Comparison of ENCODE assay signal across 13 cellular contexts in the genomic region with DNA sequence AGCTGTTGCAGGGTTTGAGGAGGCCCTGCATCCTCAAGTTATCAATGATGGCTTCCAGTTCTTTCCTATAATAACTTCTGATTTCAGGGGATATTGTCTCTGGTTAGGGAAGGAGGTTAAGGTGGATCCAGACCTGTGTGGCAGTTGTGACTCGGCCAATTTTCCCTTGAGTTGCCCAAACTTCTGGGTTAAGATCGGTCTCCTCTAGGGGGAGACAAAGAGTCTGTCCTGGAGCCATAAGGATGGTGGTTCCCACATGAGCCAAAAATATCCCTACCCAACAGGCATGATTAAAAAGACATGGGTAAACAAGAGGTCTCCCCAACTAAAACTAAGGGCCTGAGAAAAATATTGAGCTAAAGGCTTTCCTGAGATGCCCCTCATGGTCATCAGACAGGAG.
A peak's percentile ranks its signal among the peaks of the same experiment; 100 is the strongest.
DNase-seq lines count a peak whose midpoint lies in the region; ATAC-seq, FAIRE-seq and TF ChIP-seq lines count a peak whose summit lies in the region.
"Had no signal": no experiment of that assay in that cellular context is flagged by ENCODE, and none has a peak within 500 bp of the region (broad histone marks: within the 10 kb centered on the region; RNA-seq: fewer than 3 reads in every experiment).

No MANE protein-coding gene starts in this region.

- no peaks in the 10 kb centered on the region for H3K9me3 ChIP-seq in HepG2 (ENCODE audit: low read length)
- no peaks in the 10 kb centered on the region for H3K9me3 ChIP-seq in right lobe of liver
- H3K9me3 ChIP-seq: suprapubic skin had no signal

- POLR2A ChIA-PET in HepG2 (lab: Yijun Ruan, JAX): no interaction called here

- H3K4me1 ChIP-seq in HepG2 (ENCODE audit: insufficient read depth, low read length): no peaks in the 10 kb centered on the region
- H3K4me1 ChIP-seq in right lobe of liver: no peaks in the 10 kb centered on the region
- H3K4me1 ChIP-seq: suprapubic skin had no signal

- no peak overlapping the region for H3K4me3 ChIP-seq in HepG2 (replicated peaks in 1 of 3; ENCODE audit: insufficient read depth in 1 of 3, low read depth in 2 of 3, low read length in 3 of 3)
- no peak overlapping the region for H3K4me3 ChIP-seq in right lobe of liver
- H3K4me3 ChIP-seq: suprapubic skin had no signal

- DNase-seq in HepG2 (ENCODE audit: low spot score): peak; percentile 5
- no peak for DNase-seq in right lobe of liver
- peak; percentile 5 for DNase-seq in dermis blood vessel endothelial cell
- no peak for DNase-seq in NCI-H1930 (lab: John Stamatoyannopoulos, UW)
- no peak for DNase-seq in AG08396 (ENCODE audit: low spot score)
- DNase-seq: activated naive CD4-positive, alpha-beta T cell; effector memory CD4-positive, alpha-beta T cell; Kasumi-1; occipital lobe had no signal

- BruUV-seq in HepG2 (replicated peaks; lab: Mats Ljungman, UMichigan): no TSS peak

- intact Hi-C loops in HepG2 (cut with micrococcal nuclease; ENCODE audit: unreplicated experiment) (no loop called here), right lobe of liver (cut with DNase I) (loop anchor here in 1 of 2 donors (10.0 kb wide), 1 partner anchor 1115 kb away; no protein-coding TSS in a partner anchor)

- H3K4me2 ChIP-seq in HepG2 (ENCODE audit: low read depth, low read length): no peak overlapping the region

- H3K27ac ChIP-seq in HepG2 (ENCODE audit: extremely low read length, insufficient read depth, low read length) (no peak overlapping the region), right lobe of liver (no peak overlapping the region)
- H3K27ac ChIP-seq: suprapubic skin had no signal

- no peak overlapping the region for H3K9ac ChIP-seq in HepG2 (ENCODE audit: insufficient read depth, low read depth, low read length)

- TF ChIP-seq POLR2A in HepG2 (IDR thresholded peaks at IDR 0.05; ENCODE audit: insufficient read depth in 1 of 2, low read depth in 2 of 2, low read length in 2 of 2) (no peak), right lobe of liver (IDR thresholded peaks at IDR 0.05) (no peak)

- ATAC-seq in HepG2 (no peak), right lobe of liver (no peak), HG02852 (IDR thresholded peaks at IDR 0.05; ENCODE audit: unreplicated experiment) (no peak), GM18868 (IDR thresholded peaks at IDR 0.05; ENCODE audit: unreplicated experiment) (no peak)

- TF ChIP-seq EP300 in HepG2 (IDR thresholded peaks at IDR 0.05; ENCODE audit: low read depth in 2 of 2, low read length in 2 of 2): no peak
- no peak for TF ChIP-seq EP300 in HepG2 (CRISPR knock-in tag; IDR thresholded peaks at IDR 0.05; ENCODE audit: borderline replicate concordance)

- no peaks in the 10 kb centered on the region for H4K20me1 ChIP-seq in HepG2 (ENCODE audit: insufficient read depth, low read length)

- CTCF ChIA-PET in HepG2 (lab: Yijun Ruan, JAX; ENCODE audit: low intra/inter-chr PET ratio, low total read pairs): no interaction called here

- TF ChIP-seq CTCF in HepG2 (CRISPR knock-in tag; IDR thresholded peaks at IDR 0.05): 0 out of 2 replicates have a peak, but pooled peaks have one; percentile 15
- no peak for TF ChIP-seq CTCF in right lobe of liver (IDR thresholded peaks at IDR 0.05)
- peak; percentile 32; the same call in 1 of the 2 replicates for TF ChIP-seq CTCF in LNCAP (IDR thresholded peaks at IDR 0.05)

- in situ Hi-C loops in HepG2 (cut with HindIII; ENCODE audit: extremely low pct_ligation_motif_present, low pct_unique_long_range_greater_than_20kb): no loop called here

- no peak for FAIRE-seq in HepG2 (lab: Jason Lieb, UNC)

- H3K27me3 ChIP-seq in HepG2 (ENCODE audit: control insufficient read depth in 1 of 2, insufficient read depth in 2 of 2, low read length in 2 of 2): no peaks in the 10 kb centered on the region
- no peaks in the 10 kb centered on the region for H3K27me3 ChIP-seq in right lobe of liver

- no peak for TF ChIP-seq RAD21 in HepG2 (CRISPR knock-in tag; IDR thresholded peaks at IDR 0.05)

- no peak overlapping the region for H2AFZ ChIP-seq in HepG2 (ENCODE audit: low read length)

- no peaks in the 10 kb centered on the region for H3K79me2 ChIP-seq in HepG2 (ENCODE audit: insufficient read depth, low read length)

- no peaks in the 10 kb centered on the region for H3K36me3 ChIP-seq in HepG2 (replicated peaks in 1 of 2; ENCODE audit: control insufficient read depth in 1 of 2, insufficient read depth in 2 of 2, low read length in 2 of 2)
- no peaks in the 10 kb centered on the region for H3K36me3 ChIP-seq in right lobe of liver
- H3K36me3 ChIP-seq: suprapubic skin had no signal

- 0% methylated on average over 2 of the region's 2 CpGs for WGBS in HepG2 (ENCODE audit: low lambda C conversion rate)
- no CpG with 5 or more reads among the region's 2 CpGs for WGBS in right lobe of liver (ENCODE audit: insufficient coverage, low coverage, low lambda C conversion rate, missing lambda C conversion rate)

TF ChIP-seq in HepG2, 621 proteins besides CTCF, POLR2A, EP300 and RAD21:
- TF ChIP-seq ZBTB8A (CRISPR knock-in tag; IDR thresholded peaks at IDR 0.05; ENCODE audit: borderline replicate concordance, low read depth): no peak

Comparison
In these comparisons a context has a peak if more than half of its experiments do, and no peak if none do; other contexts are left out.
1. DNase-seq: peak in HepG2 (single experiment) and dermis blood vessel endothelial cell (single experiment); none in right lobe of liver (0 of 3), NCI-H1930 (0 of 2) and AG08396 (single experiment).
2. CTCF ChIP-seq: peak in HepG2 (single experiment) and LNCAP (single experiment); none in right lobe of liver (0 of 4).